ENCODE assay signal across 10 cellular contexts in the genomic region with DNA sequence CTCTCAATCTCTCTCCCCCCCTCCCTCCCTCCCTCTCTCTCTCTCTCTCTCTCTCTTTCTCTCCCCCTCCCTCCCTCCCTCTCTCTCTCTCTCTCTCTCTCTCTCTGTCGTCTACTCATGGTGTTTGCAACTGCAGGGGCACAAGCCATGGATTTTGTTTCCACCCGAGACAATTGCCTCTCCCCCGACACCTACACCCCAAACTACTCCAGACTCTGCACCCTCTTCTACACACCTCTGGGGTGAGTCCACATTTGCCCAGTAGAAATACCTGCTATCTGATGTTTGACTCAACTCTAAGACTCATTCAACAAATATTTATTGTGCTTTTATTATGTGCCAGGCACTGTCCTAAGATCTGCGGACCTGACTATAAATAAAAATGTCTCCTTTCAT.
DNase-seq lines count a peak whose midpoint lies in the region; ATAC-seq and TF ChIP-seq lines count a peak whose summit lies in the region.
"Had no signal": no experiment of that assay in that cellular context is flagged by ENCODE, and none has a peak within 500 bp of the region (broad histone marks: within the 10 kb centered on the region; RNA-seq: fewer than 3 reads in every experiment).

No MANE protein-coding gene starts in this region.

- peaks cover 16% of the 10 kb centered on the region for H3K4me1 Mint-ChIP-seq in brain

- peaks cover 48% of the 10 kb centered on the region for H3K4me1 ChIP-seq in left ventricle myocardium inferior
- H3K4me1 ChIP-seq in left lung: peaks cover 6 to 12% of the 10 kb centered on the region in 2 donors

- H3K36me3 ChIP-seq in left ventricle myocardium inferior (no peaks in the 10 kb centered on the region), left lung (no peaks in the 10 kb centered on the region)

- ATAC-seq in left ventricle myocardium superior: no peak
- ATAC-seq in left lung: no peak

- intact Hi-C loops in left ventricle myocardium inferior (cut with micrococcal nuclease) (loop anchor here (5.0 kb wide), 1 partner anchor 415 kb away; no protein-coding TSS in a partner anchor), left ventricle myocardium superior (cut with micrococcal nuclease) (loop anchor here (5.0 kb wide), 1 partner anchor 420 kb away; no protein-coding TSS in a partner anchor), left lung (cut with DNase I) (loop anchor here in 1 of 2 donors (10.0 kb wide), 1 partner anchor 418 kb away; no protein-coding TSS in a partner anchor)

- H3K27ac Mint-ChIP-seq in brain: peak overlapping the region in 1 of 5 experiments; percentile 74
- H3K27ac Mint-ChIP-seq: activated CD4-positive, alpha-beta memory T cell treated with anti-CD3 and anti-CD28 coated beads for 36 hours had no signal

- TF ChIP-seq CTCF in left ventricle myocardium inferior (IDR thresholded peaks at IDR 0.05; ENCODE audit: borderline replicate concordance) (peak; percentile 30), brain (conservative IDR thresholded peaks at IDR 0.05) (peak; percentile 24 to 49), left lung (IDR thresholded peaks at IDR 0.05) (peak; percentile 6 to 23)

- no peak overlapping the region for H3K4me3 Mint-ChIP-seq in brain
- H3K4me3 Mint-ChIP-seq: activated CD4-positive, alpha-beta memory T cell treated with anti-CD3 and anti-CD28 coated beads for 36 hours had no signal

- H3K9me3 ChIP-seq in left ventricle myocardium inferior (replicated peaks) (no peaks in the 10 kb centered on the region), left lung (no peaks in the 10 kb centered on the region)

- H3K27ac ChIP-seq in left ventricle myocardium inferior (replicated peaks) (no peak overlapping the region), left lung (no peak overlapping the region)

- H3K27me3 ChIP-seq in left ventricle myocardium inferior (ENCODE audit: low read depth) (no peaks in the 10 kb centered on the region), left lung (no peaks in the 10 kb centered on the region)

- no peaks in the 10 kb centered on the region for H3K9me3 Mint-ChIP-seq in brain
- H3K9me3 Mint-ChIP-seq: activated CD4-positive, alpha-beta memory T cell treated with anti-CD3 and anti-CD28 coated beads for 36 hours had no signal

- DNase-seq in left ventricle myocardium inferior (no peak), left ventricle myocardium superior (no peak), left lung (no peak), G401 (ENCODE audit: low spot score) (no peak), HUDEP-2 (lab: John Stamatoyannopoulos, UW; ENCODE audit: unreplicated experiment in 76 of 76) (no peak), NCI-H748 (lab: John Stamatoyannopoulos, UW; ENCODE audit: unreplicated experiment) (no peak)
- DNase-seq in stimulated activated CD8-positive, alpha-beta memory T cell treated with anti-CD3 and anti-CD28 coated beads, Interleukin-4, amount 100 ng/mL, for 48 hours: no peak
- DNase-seq: activated CD4-positive, alpha-beta memory T cell treated with anti-CD3 and anti-CD28 coated beads for 36 hours had no signal

- no peak overlapping the region for H3K4me3 ChIP-seq in left ventricle myocardium inferior
- no peak overlapping the region for H3K4me3 ChIP-seq in left lung

- in situ Hi-C loops in G401 (cut with HindIII; ENCODE audit: low sequenced_read_pairs): no loop called here

- H3K27me3 Mint-ChIP-seq in brain: peaks cover 6% of the 10 kb centered on the region
- H3K27me3 Mint-ChIP-seq: activated CD4-positive, alpha-beta memory T cell treated with anti-CD3 and anti-CD28 coated beads for 36 hours had no signal

- H3K36me3 Mint-ChIP-seq in brain: no peaks in the 10 kb centered on the region
- H3K36me3 Mint-ChIP-seq: activated CD4-positive, alpha-beta memory T cell treated with anti-CD3 and anti-CD28 coated beads for 36 hours; naive thymus-derived CD4-positive, alpha-beta T cell had no signal
